Comparison of ENCODE assay signal across 1 cellular context in the genomic region with DNA sequence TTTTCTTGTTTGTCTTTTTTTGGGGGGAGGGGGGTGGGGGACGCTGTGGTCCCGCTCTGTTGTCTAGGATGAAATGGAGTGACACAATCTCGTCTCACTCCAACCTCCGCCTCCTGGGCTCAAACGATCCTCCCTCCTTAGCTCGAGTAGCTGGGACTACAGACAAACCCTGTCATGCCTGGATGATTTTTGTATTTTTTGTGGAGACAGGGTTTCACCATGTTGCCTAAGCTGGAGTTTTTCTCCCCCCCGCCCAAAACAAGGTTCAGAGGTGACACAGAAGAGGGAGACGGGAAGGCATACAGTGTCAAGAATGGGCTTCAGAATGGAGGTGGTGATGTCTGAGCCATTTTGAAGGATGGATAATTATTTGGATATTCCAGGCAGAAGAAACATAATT.
TF ChIP-seq lines count a peak whose summit lies in the region.

No MANE protein-coding gene starts in this region.

TF ChIP-seq in HCT116, 20 proteins besides CTCF, POLR2A, EP300 and RAD21 (continued from another document):
- no peak for TF ChIP-seq CEBPB (IDR thresholded peaks at IDR 0.05; ENCODE audit: low read depth)
- TF ChIP-seq ZFX (IDR thresholded peaks at IDR 0.05): no peak
- no peak for TF ChIP-seq ZBTB33 (IDR thresholded peaks at IDR 0.05; ENCODE audit: extremely low read depth, insufficient replicate concordance, low read length)
- no peak for TF ChIP-seq ATF3 (IDR thresholded peaks at IDR 0.05)
- no peak for TF ChIP-seq EZH2phosphoT487 (IDR thresholded peaks at IDR 0.05; ENCODE audit: borderline replicate concordance)
- TF ChIP-seq EZH2 (IDR thresholded peaks at IDR 0.05): no peak
- no peak for TF ChIP-seq CBX3 (IDR thresholded peaks at IDR 0.05; ENCODE audit: low read depth)
- TF ChIP-seq SRF (IDR thresholded peaks at IDR 0.05; ENCODE audit: low read depth): no peak
- TF ChIP-seq JUND (IDR thresholded peaks at IDR 0.05): no peak
TF ChIP-seq in HCT116: peak in this region for 0.
